35 cellular contexts compared by ENCODE assay signal in genomic region chr20:4682682-4683081, GRCh38. TPM values are rescaled to one million over a fixed set of nuclear protein-coding genes. Genes with fewer than 3 reads are reported as not detected.
DNase-seq lines count a peak whose midpoint lies in the region; ATAC-seq and TF ChIP-seq lines count a peak whose summit lies in the region.
"Had no signal": no experiment of that assay in that cellular context is flagged by ENCODE, and none has a peak within 500 bp of the region (broad histone marks: within the 10 kb centered on the region; RNA-seq: fewer than 3 reads in every experiment).

No MANE protein-coding gene starts in this region.

- BruUV-seq in mammary epithelial cell (replicated peaks; lab: Mats Ljungman, UMichigan) (no TSS peak), MCF 10A (replicated peaks; lab: Mats Ljungman, UMichigan) (no TSS peak)

- DNase-seq in mammary epithelial cell (no peak), MCF 10A (ENCODE audit: unreplicated experiment) (no peak), immature natural killer cell (no peak), NCI-H128 (lab: John Stamatoyannopoulos, UW; ENCODE audit: unreplicated experiment) (no peak), OCI-M2 (lab: John Stamatoyannopoulos, UW; ENCODE audit: unreplicated experiment) (no peak)
- DNase-seq: activated CD4-positive, alpha-beta T cell treated with anti-CD3 and anti-CD28 coated beads, Interleukin-2, amount 50 U/mL, for 4 hours; activated effector memory CD4-positive, alpha-beta T cell treated with Interleukin-2 at 50 U/mL for 16 hours; activated naive CD8-positive, alpha-beta T cell treated with anti-CD3 and anti-CD28 coated beads, Interleukin-2, amount 10 ng/mL, durations not matched to agents 7 days and 5 days; dermis blood vessel endothelial cell; DMS153; kidney glomerular epithelial cell; MM.1S; mucosa of descending colon; NCI-H1417; NCI-H2081; NCI-H2227 treated with DMSO at 0.1 percent for 48 hours; NCI-H526 treated with DMSO at 0.1 percent for 48 hours; nephron progenitor cell; NK-92 treated with Interleukin-12 subunit alpha and Interleukin-12 subunit beta, amount 100 ng/mL, for 24 hours; pancreas; PC-3; retina; SK-N-SH; spleen; stimulated activated CD4-positive, alpha-beta T cell treated with anti-CD3 and anti-CD28 coated beads, Interleukin-2, amount 100 ng/mL, for 24 hours; stomach; thyroid gland had no signal

- TF ChIP-seq CTCF in mammary epithelial cell (conservative IDR thresholded peaks at IDR 0.05 in 1 of 2, IDR thresholded peaks at IDR 0.05 in 1 of 2; ENCODE audit: extremely low read depth in 1 of 2, insufficient read depth in 1 of 2, low read depth in 1 of 2, low read length in 2 of 2) (no peak), MCF 10A (IDR thresholded peaks at IDR 0.05; ENCODE audit: unreplicated experiment) (no peak)

- H3K4me3 Mint-ChIP-seq in MCF 10A (ENCODE audit: unreplicated experiment) (no peak overlapping the region), immature natural killer cell (no peak overlapping the region)
- H3K4me3 Mint-ChIP-seq in activated T-helper 17 cell treated with anti-CD3 and anti-CD28 coated beads, Interleukin-2, amount 50 U/mL, for 72 hours, result peak overlapping the region; percentile 93
- H3K4me3 Mint-ChIP-seq: activated naive CD8-positive, alpha-beta T cell treated with anti-CD3 and anti-CD28 coated beads, Interleukin-2, amount 10 ng/mL, durations not matched to agents 7 days and 5 days; nephron progenitor cell had no signal

- CTCF ChIA-PET in mammary epithelial cell (lab: Charles Lee; ENCODE audit: low non-redundant PET) (no interaction called here), MCF 10A (lab: Yijun Ruan, JAX) (interaction anchor here (0.6 to 2.0 kb wide), 4 partner anchors 37 to 481 kb away, joined by 3 to 7 read pairs (median 4); no protein-coding TSS in a partner anchor)

- no peaks in the 10 kb centered on the region for H3K27me3 ChIP-seq in mammary epithelial cell (ENCODE audit: insufficient read depth, low read length)
- H3K27me3 ChIP-seq in stomach smooth muscle (ENCODE audit: control insufficient read depth in 1 of 2, insufficient read depth in 2 of 2, low read length in 2 of 2), result no peaks in the 10 kb centered on the region
- H3K27me3 ChIP-seq: gastroesophageal sphincter, pancreas, spleen, stomach, thyroid gland had no signal

- POLR2A ChIA-PET in MCF 10A (lab: Yijun Ruan, JAX), result interaction anchor here (1.0 to 1.9 kb wide), 5 partner anchors 11 to 69 kb away, joined by 3 to 8 read pairs (median 4); no protein-coding TSS in a partner anchor

- no peak overlapping the region for H3K4me3 ChIP-seq in mammary epithelial cell (replicated peaks in 1 of 3; ENCODE audit: insufficient read depth in 1 of 3, low read depth in 2 of 3, low read length in 3 of 3)
- H3K4me3 ChIP-seq in stomach smooth muscle (ENCODE audit: low read length in 2 of 2), result no peak overlapping the region
- H3K4me3 ChIP-seq: gastroesophageal sphincter, lung, mucosa of descending colon, pancreas, spleen, stomach, thyroid gland had no signal

- intact Hi-C loops in mammary epithelial cell (cut with micrococcal nuclease), result loop anchor here (1.0 kb wide), 1 partner anchor 15 kb away; no protein-coding TSS in a partner anchor
- intact Hi-C loops in MCF 10A (cut with micrococcal nuclease), result no loop called here

- 93% methylated on average over 6 of the region's 6 CpGs for WGBS in mammary epithelial cell (ENCODE audit: low coverage, missing lambda C conversion rate)

- no peaks in the 10 kb centered on the region for H4K20me1 ChIP-seq in mammary epithelial cell (ENCODE audit: insufficient read depth, low read length)

- in situ Hi-C loops in mammary epithelial cell (cut with MboI; ENCODE audit: low sequenced_read_pairs in 2 of 2), result no loop called here

- H3K36me3 Mint-ChIP-seq in MCF 10A (ENCODE audit: insufficient read depth, unreplicated experiment) (no peaks in the 10 kb centered on the region), immature natural killer cell (no peaks in the 10 kb centered on the region)
- peaks cover 6% of the 10 kb centered on the region for H3K36me3 Mint-ChIP-seq in activated T-helper 17 cell treated with anti-CD3 and anti-CD28 coated beads, Interleukin-2, amount 50 U/mL, for 72 hours (ENCODE audit: low read depth)

- H3K27ac Mint-ChIP-seq in MCF 10A (ENCODE audit: low read depth, unreplicated experiment) (no peak overlapping the region), immature natural killer cell (peak overlapping the region in 4 of 6 donors; percentile 63 to 98 (median 92))
- peak overlapping the region; percentile 97 for H3K27ac Mint-ChIP-seq in activated T-helper 17 cell treated with anti-CD3 and anti-CD28 coated beads, Interleukin-2, amount 50 U/mL, for 72 hours
- H3K27ac Mint-ChIP-seq: nephron progenitor cell had no signal

- ATAC-seq in activated T-helper 17 cell treated with anti-CD3 and anti-CD28 coated beads, Interleukin-2, amount 50 U/mL, for 72 hours (replicated peaks), result no peak
- no peak for ATAC-seq in GM21717 (IDR thresholded peaks at IDR 0.05; ENCODE audit: unreplicated experiment)
- ATAC-seq: gastroesophageal sphincter, mucosa of descending colon, pancreas, PC-3 had no signal

- H3K27ac ChIP-seq in mammary epithelial cell (ENCODE audit: insufficient read depth, low read depth, low read length) (peak overlapping the region; percentile 72), stomach smooth muscle (ENCODE audit: low read length) (peak overlapping the region; percentile 96)
- H3K27ac ChIP-seq: gastroesophageal sphincter, HL-60, KMS-11, pancreas, thyroid gland had no signal

- H3K9ac ChIP-seq in mammary epithelial cell (ENCODE audit: insufficient read depth, low read length) (no peak overlapping the region), stomach smooth muscle (ENCODE audit: low read length in 2 of 2) (no peak overlapping the region)
- H3K9ac ChIP-seq: KMS-11, SK-N-SH had no signal

- H3K9me3 ChIP-seq in mammary epithelial cell (replicated peaks; ENCODE audit: insufficient read depth, low read length) (no peaks in the 10 kb centered on the region), stomach smooth muscle (ENCODE audit: control insufficient read depth in 2 of 2, low read length in 2 of 2) (no peaks in the 10 kb centered on the region)
- H3K9me3 ChIP-seq: gastroesophageal sphincter, mucosa of descending colon, pancreas, SK-N-SH, spleen, stomach, thyroid gland had no signal

- no peaks in the 10 kb centered on the region for H3K27me3 Mint-ChIP-seq in MCF 10A (ENCODE audit: insufficient read depth, unreplicated experiment)
- H3K27me3 Mint-ChIP-seq in activated T-helper 17 cell treated with anti-CD3 and anti-CD28 coated beads, Interleukin-2, amount 50 U/mL, for 72 hours, result no peaks in the 10 kb centered on the region
- peaks cover 2 to 6% (median 4%) of the 10 kb centered on the region in 3 donors for H3K27me3 Mint-ChIP-seq in immature natural killer cell (ENCODE audit: low read depth in 3 of 3)

- H2AFZ ChIP-seq in mammary epithelial cell (ENCODE audit: low read depth, low read length), result no peak overlapping the region

- peaks cover 29% of the 10 kb centered on the region for H3K4me1 ChIP-seq in mammary epithelial cell (ENCODE audit: insufficient read depth, low read length)
- H3K4me1 ChIP-seq in stomach smooth muscle (ENCODE audit: control insufficient read depth, insufficient read depth, low read length), result peaks cover 41% of the 10 kb centered on the region

- peaks cover 36% of the 10 kb centered on the region for H3K4me1 Mint-ChIP-seq in MCF 10A (ENCODE audit: insufficient read depth, unreplicated experiment)
- peaks cover 33% of the 10 kb centered on the region for H3K4me1 Mint-ChIP-seq in activated T-helper 17 cell treated with anti-CD3 and anti-CD28 coated beads, Interleukin-2, amount 50 U/mL, for 72 hours
- peaks cover 35 to 40% of the 10 kb centered on the region in 2 donors for H3K4me1 Mint-ChIP-seq in immature natural killer cell

- no peak overlapping the region for H3K4me2 ChIP-seq in mammary epithelial cell (ENCODE audit: insufficient read depth, low read depth, low read length)
- H3K4me2 ChIP-seq: KMS-11, SK-N-SH had no signal

- peaks cover 3% of the 10 kb centered on the region for H3K36me3 ChIP-seq in mammary epithelial cell (ENCODE audit: insufficient read depth, low read length)
- H3K36me3 ChIP-seq in stomach smooth muscle (ENCODE audit: control insufficient read depth in 2 of 2, insufficient read depth in 2 of 2, low read length in 2 of 2), result no peaks in the 10 kb centered on the region
- H3K36me3 ChIP-seq: gastroesophageal sphincter, pancreas, spleen, stomach, thyroid gland had no signal

- H3K9me3 Mint-ChIP-seq in MCF 10A (ENCODE audit: unreplicated experiment) (no peaks in the 10 kb centered on the region), immature natural killer cell (no peaks in the 10 kb centered on the region)
- H3K9me3 Mint-ChIP-seq in activated T-helper 17 cell treated with anti-CD3 and anti-CD28 coated beads, Interleukin-2, amount 50 U/mL, for 72 hours, result no peaks in the 10 kb centered on the region
- H3K9me3 Mint-ChIP-seq: activated naive CD8-positive, alpha-beta T cell treated with anti-CD3 and anti-CD28 coated beads, Interleukin-2, amount 10 ng/mL, durations not matched to agents 7 days and 5 days; nephron progenitor cell had no signal

- dilution Hi-C loops in mammary epithelial cell (cut with HindIII; ENCODE audit: low sequenced_read_pairs), result no loop called here

- peaks cover 14% of the 10 kb centered on the region for H3K79me2 ChIP-seq in mammary epithelial cell (ENCODE audit: insufficient read depth, low read length)

RNA-seq across cellular contexts. Expression of gene PRNP, which starts 3.6 kb away (rescaled TPM):
- total RNA-seq in mammary epithelial cell (100 to 1,000 TPM; 676 to 841 TPM), MCF 10A (2022) (281 and 317 TPM in 2 replicates)
- polyA plus RNA-seq in mammary epithelial cell (1,147 TPM), immature natural killer cell (100 to 1,000 TPM in 2 of 3 donors, 10 to 100 TPM in 1; 82.6 to 137 (median 128) TPM)
- 442 TPM for polyA minus RNA-seq in mammary epithelial cell
- 10 to 100 TPM; 46.9 to 52.3 TPM for total RNA-seq in activated T-helper 17 cell treated with anti-CD3 and anti-CD28 coated beads, Interleukin-2, amount 50 U/mL, for 72 hours

RNA-seq across cellular contexts. Expression of gene PRND, which starts 39.0 kb away (rescaled TPM):
- total RNA-seq in mammary epithelial cell, result not detected
- polyA plus RNA-seq in mammary epithelial cell, result not detected
- polyA minus RNA-seq in mammary epithelial cell, result not detected
- not detected in 2 replicates for total RNA-seq in MCF 10A (2022)
- total RNA-seq in activated T-helper 17 cell treated with anti-CD3 and anti-CD28 coated beads, Interleukin-2, amount 50 U/mL, for 72 hours, result not detected
- not detected for polyA plus RNA-seq in immature natural killer cell
- total RNA-seq: activated naive CD8-positive, alpha-beta T cell treated with anti-CD3 and anti-CD28 coated beads, Interleukin-2, amount 10 ng/mL, durations not matched to agents 7 days and 5 days; gastroesophageal sphincter; PC-3; spleen; T-helper 1 cell treated with Interleukin-12 subunit alpha and Interleukin-12 subunit beta and Interleukin-4 antibody, amounts not matched to agents 30 ng/mL and 1 ng/mL, for 36 hours had no signal
- polyA plus RNA-seq: pancreas, SK-N-SH had no signal
